Comparison of ENCODE assay signal across 24 cellular contexts in the genomic region with DNA sequence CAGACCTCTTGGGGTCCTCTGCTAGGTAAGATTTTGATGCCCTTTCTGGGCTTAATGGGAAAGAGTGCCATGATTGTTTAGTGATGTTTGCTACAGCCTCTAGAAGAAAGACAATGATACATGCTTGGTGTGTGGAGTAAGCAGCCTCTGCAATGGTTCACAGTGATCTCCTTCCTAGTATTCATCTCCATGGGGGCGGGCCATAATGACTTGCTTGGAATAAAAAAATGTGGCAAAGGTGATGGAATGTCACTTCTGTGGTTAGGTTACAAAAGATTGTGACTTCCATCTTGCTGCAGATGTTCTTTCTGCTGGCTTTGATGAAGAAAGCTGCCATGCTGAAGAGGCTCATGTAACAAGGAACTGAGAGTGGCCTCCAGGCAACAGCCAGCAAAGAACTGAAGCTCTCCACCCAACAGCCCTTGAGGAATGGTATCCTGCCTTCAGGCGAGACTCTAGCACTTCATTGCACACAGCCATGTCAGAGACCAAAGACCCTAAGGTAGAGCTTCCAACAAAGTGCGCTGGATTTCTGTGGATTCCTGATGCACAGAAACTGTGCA.
"Had no signal": no experiment of that assay in that cellular context is flagged by ENCODE, and none has a peak within 500 bp of the region (broad histone marks: within the 10 kb centered on the region; RNA-seq: fewer than 3 reads in every experiment).

No MANE protein-coding gene starts in this region.

- H3K27ac ChIP-seq: brain microvascular endothelial cell, coronary artery, gastroesophageal sphincter, heart left ventricle, left lung, sigmoid colon, spleen, transverse colon had no signal

- H3K4me1 Mint-ChIP-seq: activated naive CD4-positive, alpha-beta T cell treated with anti-CD3 and anti-CD28 coated beads, Interleukin-2, amount 10 ng/mL, durations not matched to agents 7 days and 5 days; central memory CD8-positive, alpha-beta T cell had no signal

- H3K4me3 Mint-ChIP-seq: activated naive CD4-positive, alpha-beta T cell treated with anti-CD3 and anti-CD28 coated beads, Interleukin-2, amount 10 ng/mL, durations not matched to agents 7 days and 5 days; central memory CD8-positive, alpha-beta T cell; nephron had no signal

- FAIRE-seq: endometrium had no signal

- H3K4me3 ChIP-seq: coronary artery, gastroesophageal sphincter, heart left ventricle, left lung, sigmoid colon, spleen, transverse colon had no signal

- ATAC-seq: gastroesophageal sphincter, heart left ventricle, left lung had no signal

- H3K27me3 ChIP-seq: brain microvascular endothelial cell, gastroesophageal sphincter, heart left ventricle, left lung, sigmoid colon, transverse colon had no signal

- H3K9me3 Mint-ChIP-seq: activated naive CD4-positive, alpha-beta T cell treated with anti-CD3 and anti-CD28 coated beads, Interleukin-2, amount 10 ng/mL, durations not matched to agents 7 days and 5 days had no signal

- H3K36me3 Mint-ChIP-seq: activated naive CD4-positive, alpha-beta T cell treated with anti-CD3 and anti-CD28 coated beads, Interleukin-2, amount 10 ng/mL, durations not matched to agents 7 days and 5 days had no signal

- H3K27ac Mint-ChIP-seq: activated naive CD4-positive, alpha-beta T cell treated with anti-CD3 and anti-CD28 coated beads, Interleukin-2, amount 10 ng/mL, durations not matched to agents 7 days and 5 days; nephron had no signal

- DNase-seq: activated CD4-positive, alpha-beta T cell treated with anti-CD3 and anti-CD28 coated beads for 1 hour; activated CD8-positive, alpha-beta memory T cell treated with anti-CD3 and anti-CD28 coated beads for 24 hours; activated CD8-positive, alpha-beta memory T cell treated with anti-CD3 and anti-CD28 coated beads, Interleukin-2, amount 50 U/mL, for 48 hours; activated effector memory CD4-positive, alpha-beta T cell treated with Interleukin-2 at 50 U/mL for 16 hours; activated naive CD4-positive, alpha-beta T cell treated with anti-CD3 and anti-CD28 coated beads, Interleukin-2, amount 10 ng/mL, durations not matched to agents 7 days and 5 days; activated T-cell treated with anti-CD3 and anti-CD28 coated beads, Interleukin-2, amount 50 U/mL, for 48 hours; aorta; brain microvascular endothelial cell; erythroblast; heart left ventricle; left lung; midbrain; occipital lobe; posterior cingulate gyrus; sigmoid colon; spleen; stimulated activated naive CD4-positive, alpha-beta T cell treated with Interleukin-2 at 50 U/mL for 16 hours; T1000; transverse colon had no signal

- H3K9me3 ChIP-seq: left lung, sigmoid colon, transverse colon had no signal

- H3K36me3 ChIP-seq: brain microvascular endothelial cell, gastroesophageal sphincter, heart left ventricle, left lung, sigmoid colon, spleen, transverse colon had no signal
